In the genomic region with DNA sequence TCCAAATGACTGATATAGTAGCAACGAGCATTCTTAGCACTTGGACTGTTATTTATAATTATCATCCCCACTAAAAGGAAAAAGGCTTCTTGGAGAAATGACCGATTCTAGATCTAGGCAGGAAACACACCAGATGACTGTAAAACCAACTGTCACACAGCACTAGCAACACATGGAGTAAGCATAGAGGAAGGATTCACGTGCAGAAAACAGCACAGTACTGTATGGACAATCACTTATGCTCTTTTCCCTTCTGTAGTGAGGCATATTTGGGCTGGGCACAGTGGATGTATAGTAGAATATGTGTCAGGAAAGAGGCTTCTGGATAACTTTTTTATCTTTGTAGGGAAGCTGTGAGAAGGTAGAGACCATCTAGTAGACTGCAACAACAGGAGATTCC, we compare ENCODE assay signal across 29 cellular contexts.
"Had no signal": no experiment of that assay in that cellular context is flagged by ENCODE, and none has a peak within 500 bp of the region (broad histone marks: within the 10 kb centered on the region; RNA-seq: fewer than 3 reads in every experiment).

No MANE protein-coding gene starts in this region.

- H3K36me3 ChIP-seq: brain microvascular endothelial cell had no signal

- H3K27ac Mint-ChIP-seq: activated CD4-positive, alpha-beta T cell treated with anti-CD3 and anti-CD28 coated beads for 36 hours; activated CD8-positive, alpha-beta T cell treated with anti-CD3 and anti-CD28 coated beads for 36 hours; activated naive CD8-positive, alpha-beta T cell; activated T-helper 17 cell treated with anti-CD3 and anti-CD28 coated beads, Interleukin-2, amount 50 U/mL, for 72 hours; dendritic cell treated with granulocyte-macrophage colony-stimulating factor and Interleukin-4, amounts not matched to agents 40 ng/mL and 50 ng/mL, for 4 days; endodermal cell; T-helper 17 cell; T-helper 2 cell treated with Interferon-gamma antibody and Interleukin-4, amounts not matched to agents 5 μg/mL and 100 μg/mL, for 36 hours had no signal

- H3K27me3 ChIP-seq: brain microvascular endothelial cell, dorsolateral prefrontal cortex had no signal

- ATAC-seq: activated CD4-positive, alpha-beta T cell treated with anti-CD3 and anti-CD28 coated beads for 36 hours; activated CD8-positive, alpha-beta T cell treated with anti-CD3 and anti-CD28 coated beads for 36 hours; activated T-cell treated with anti-CD3 and anti-CD28 coated beads, Interleukin-2, amount 50 U/mL, for 4 hours; activated T-helper 17 cell treated with anti-CD3 and anti-CD28 coated beads, Interleukin-2, amount 50 U/mL, for 72 hours; esophagus mucosa; T-helper 17 cell had no signal

- H3K27ac ChIP-seq: brain microvascular endothelial cell, coronary artery, dorsolateral prefrontal cortex had no signal

- H3K27me3 Mint-ChIP-seq: activated CD4-positive, alpha-beta T cell treated with anti-CD3 and anti-CD28 coated beads for 36 hours; activated T-helper 17 cell treated with anti-CD3 and anti-CD28 coated beads, Interleukin-2, amount 50 U/mL, for 72 hours; dendritic cell treated with granulocyte-macrophage colony-stimulating factor and Interleukin-4, amounts not matched to agents 40 ng/mL and 50 ng/mL, for 4 days had no signal

- H3K4me1 Mint-ChIP-seq: activated T-helper 17 cell treated with anti-CD3 and anti-CD28 coated beads, Interleukin-2, amount 50 U/mL, for 72 hours; central memory CD8-positive, alpha-beta T cell; endodermal cell; T-helper 17 cell had no signal

- H3K4me3 Mint-ChIP-seq: activated CD4-positive, alpha-beta T cell treated with anti-CD3 and anti-CD28 coated beads for 36 hours; activated CD8-positive, alpha-beta T cell treated with anti-CD3 and anti-CD28 coated beads for 36 hours; activated naive CD8-positive, alpha-beta T cell; activated T-cell treated with anti-CD3 and anti-CD28 coated beads, Interleukin-2, amount 50 U/mL, for 4 hours; activated T-helper 17 cell treated with anti-CD3 and anti-CD28 coated beads, Interleukin-2, amount 50 U/mL, for 72 hours; central memory CD8-positive, alpha-beta T cell; dendritic cell treated with granulocyte-macrophage colony-stimulating factor and Interleukin-4, amounts not matched to agents 40 ng/mL and 50 ng/mL, for 4 days; endodermal cell; T-helper 17 cell; T-helper 2 cell treated with Interferon-gamma antibody and Interleukin-4, amounts not matched to agents 5 μg/mL and 100 μg/mL, for 36 hours had no signal

- H3K4me3 ChIP-seq: coronary artery, dorsolateral prefrontal cortex had no signal

- H3K9me3 Mint-ChIP-seq: activated T-helper 17 cell treated with anti-CD3 and anti-CD28 coated beads, Interleukin-2, amount 50 U/mL, for 72 hours; central memory CD8-positive, alpha-beta T cell had no signal

- DNase-seq: activated CD4-positive, alpha-beta T cell treated with anti-CD3 and anti-CD28 coated beads for 36 hours; activated CD4-positive, alpha-beta T cell treated with anti-CD3 and anti-CD28 coated beads, Interleukin-2, amount 50 U/mL, for 1 hour; activated CD4-positive, alpha-beta T cell treated with anti-CD3 and anti-CD28 coated beads, Interleukin-2, amount 50 U/mL, for 48 hours; activated CD4-positive, CD25-positive, alpha-beta regulatory T cell; activated CD4-positive, CD25-positive, alpha-beta regulatory T cell treated with anti-CD3 and anti-CD28 coated beads, Interleukin-2, amount 50 U/mL, for 72 hours; activated CD8-positive, alpha-beta memory T cell treated with anti-CD3 and anti-CD28 coated beads for 24 hours; activated CD8-positive, alpha-beta T cell treated with anti-CD3 and anti-CD28 coated beads for 36 hours; activated effector memory CD4-positive, alpha-beta T cell treated with Interleukin-2 at 50 U/mL for 16 hours; activated gamma-delta T cell treated with Interleukin-2 at 50 U/mL for 16 hours; activated naive CD4-positive, alpha-beta T cell treated with anti-CD3 and anti-CD28 coated beads, Interleukin-2, amount 50 U/mL, for 16 hours; activated naive CD4-positive, alpha-beta T cell treated with Interleukin-2 at 50 U/mL for 16 hours; activated T-cell treated with anti-CD3 and anti-CD28 coated beads, Interleukin-2, amount 50 U/mL, for 4 hours; amniotic stem cell; anterior cingulate cortex; brain microvascular endothelial cell; dorsolateral prefrontal cortex; effector memory CD4-positive, alpha-beta T cell; endodermal cell; foreskin fibroblast; head of caudate nucleus; T-helper 17 cell; T1000 had no signal
